Comparison of ENCODE assay signal across 24 cellular contexts in the genomic region with DNA sequence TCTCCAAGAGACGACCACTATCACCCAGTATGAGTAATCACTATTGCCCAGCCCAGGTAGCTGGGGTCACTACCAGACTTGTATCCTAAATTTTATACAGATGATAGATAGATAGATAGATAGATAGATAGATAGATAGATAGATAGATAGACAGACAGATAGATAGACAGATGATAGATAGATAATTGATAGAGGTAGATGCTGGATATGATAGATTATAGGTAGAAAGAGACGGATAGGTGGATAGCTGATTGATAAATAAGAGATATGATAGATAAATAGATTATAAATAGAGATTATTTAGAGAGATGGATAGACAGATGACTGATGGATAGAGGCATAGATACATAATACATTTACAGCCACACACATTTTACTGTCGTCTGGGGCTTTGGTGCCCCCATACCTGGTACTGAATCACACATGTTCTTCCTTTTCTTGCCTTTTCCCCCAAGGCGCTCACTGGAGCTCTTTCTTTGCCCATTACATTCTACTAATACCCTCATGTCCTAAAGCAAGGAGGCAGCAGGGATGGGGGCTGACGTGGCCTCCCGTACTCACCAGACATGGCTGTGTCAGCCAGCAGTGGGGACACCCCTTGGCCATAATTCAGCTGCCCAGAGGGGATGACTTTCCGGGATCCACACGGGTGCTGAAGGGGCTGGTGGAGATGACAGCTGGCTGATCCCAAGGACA. TPM values are rescaled to one million over a fixed set of nuclear protein-coding genes. Genes with fewer than 3 reads are reported as not detected.
DNase-seq lines count a peak whose midpoint lies in the region; ATAC-seq and TF ChIP-seq lines count a peak whose summit lies in the region.
"Had no signal": no experiment of that assay in that cellular context is flagged by ENCODE, and none has a peak within 500 bp of the region (broad histone marks: within the 10 kb centered on the region; RNA-seq: fewer than 3 reads in every experiment).

No MANE protein-coding gene starts in this region.

- H3K27me3 ChIP-seq in SJCRH30 (peaks cover 2% of the 10 kb centered on the region; the same call in 1 of the 2 replicates), osteoblast (ENCODE audit: insufficient read depth, low read length) (peaks cover 1% of the 10 kb centered on the region), testis (no peaks in the 10 kb centered on the region)
- H3K27me3 ChIP-seq: BLaER1 treated with 17β-estradiol and CSF1 and Interleukin-3, amounts not matched to agents 10 nM and 100 nM had no signal

- H3K4me1 ChIP-seq in SJCRH30 (peaks cover 6% of the 10 kb centered on the region; the same call in 1 of the 2 replicates), osteoblast (ENCODE audit: insufficient read depth, low read length) (no peaks in the 10 kb centered on the region), testis (no peaks in the 10 kb centered on the region)
- H3K4me1 ChIP-seq: Caco-2 had no signal

- no peak overlapping the region for H3K4me2 ChIP-seq in osteoblast (ENCODE audit: insufficient read depth, low read length)
- H3K4me2 ChIP-seq: A549 had no signal

- no peak overlapping the region for H2AFZ ChIP-seq in osteoblast (ENCODE audit: low read length)

- no peaks in the 10 kb centered on the region for H3K79me2 ChIP-seq in osteoblast (ENCODE audit: insufficient read depth, low read length)

- WGBS in lower leg skin, 2 donors = 59 to 76% methylated on average over 8 of the region's 8 CpGs
- WGBS in testis, 2 donors = 79 to 83% methylated on average over 8 of the region's 8 CpGs

- ATAC-seq in Right ventricle myocardium inferior = no peak
- ATAC-seq in left cardiac atrium = no peak
- ATAC-seq in HG02588 (IDR thresholded peaks at IDR 0.05; ENCODE audit: unreplicated experiment) = no peak
- ATAC-seq: A549; CD8-positive, alpha-beta T cell; GM12878 had no signal

- no peak overlapping the region for H3K4me3 ChIP-seq in SJCRH30
- no peak overlapping the region for H3K4me3 ChIP-seq in osteoblast (ENCODE audit: insufficient read depth, low read length)
- no peak overlapping the region for H3K4me3 ChIP-seq in lower leg skin (ENCODE audit: low read depth, poor library complexity, severe bottlenecking)
- no peak overlapping the region for H3K4me3 ChIP-seq in testis
- H3K4me3 ChIP-seq: A549; BLaER1 treated with 17β-estradiol and CSF1 and Interleukin-3, amounts not matched to agents 10 nM and 100 nM; GM12878 had no signal

- H3K27ac ChIP-seq in SJCRH30 = no peak overlapping the region
- H3K27ac ChIP-seq in osteoblast (ENCODE audit: low read depth, low read length) = no peak overlapping the region
- no peak overlapping the region for H3K27ac ChIP-seq in testis
- H3K27ac ChIP-seq: 22Rv1; A549; BLaER1 treated with 17β-estradiol and CSF1 and Interleukin-3, amounts not matched to agents 10 nM and 100 nM; C4-2B had no signal

- no peaks in the 10 kb centered on the region for H4K20me1 ChIP-seq in osteoblast (ENCODE audit: insufficient read depth, low read length)
- H4K20me1 ChIP-seq: BLaER1 treated with 17β-estradiol and CSF1 and Interleukin-3, amounts not matched to agents 10 nM and 100 nM had no signal

- TF ChIP-seq CTCF in osteoblast (IDR thresholded peaks at IDR 0.05; ENCODE audit: extremely low read depth, low read depth, low read length) (no peak), lower leg skin (IDR thresholded peaks at IDR 0.05) (no peak), testis (IDR thresholded peaks at IDR 0.05) (no peak)

- DNase-seq in Right ventricle myocardium inferior (ENCODE audit: missing footprints) = peak; percentile 20
- no peak for DNase-seq in left cardiac atrium
- peak; percentile 20 to 45 for DNase-seq in SJCRH30
- peak; percentile 69 for DNase-seq in osteoblast (ENCODE audit: insufficient read length, low spot score, missing footprints)
- no peak for DNase-seq in lower leg skin (ENCODE audit: low spot score in 2 of 2)
- DNase-seq in testis = no peak
- DNase-seq: AML-193; Caco-2; Calu3; CD4-positive, alpha-beta T cell; CD8-positive, alpha-beta T cell; DMS 273 treated with DMSO at 0.1 percent for 48 hours; DMS153; DMS53; DMS79; DND-41; EL; GDM1 had no signal

- H3K36me3 ChIP-seq in SJCRH30 = no peaks in the 10 kb centered on the region
- no peaks in the 10 kb centered on the region for H3K36me3 ChIP-seq in osteoblast (ENCODE audit: insufficient read depth, low read length)
- no peaks in the 10 kb centered on the region for H3K36me3 ChIP-seq in testis (ENCODE audit: low read depth, missing control alignments)
- H3K36me3 ChIP-seq: BLaER1 treated with 17β-estradiol and CSF1 and Interleukin-3, amounts not matched to agents 10 nM and 100 nM had no signal

- H3K9me3 ChIP-seq in SJCRH30 (replicated peaks) = no peaks in the 10 kb centered on the region
- no peaks in the 10 kb centered on the region for H3K9me3 ChIP-seq in osteoblast (ENCODE audit: low read depth, low read length)
- no peaks in the 10 kb centered on the region for H3K9me3 ChIP-seq in testis
- H3K9me3 ChIP-seq: A549; BLaER1 treated with 17β-estradiol and CSF1 and Interleukin-3, amounts not matched to agents 10 nM and 100 nM; Caco-2 had no signal

- TF ChIP-seq POLR2A in lower leg skin (IDR thresholded peaks at IDR 0.05) (no peak), testis (IDR thresholded peaks at IDR 0.05) (no peak)

- intact Hi-C loops in Right ventricle myocardium inferior (cut with DNase I) (no loop called here), left cardiac atrium (cut with DNase I) (no loop called here), lower leg skin (cut with DNase I; ENCODE audit: low total_unique reads) (loop anchor here (10.0 kb wide), 1 partner anchor 108 kb away; no protein-coding TSS in a partner anchor), testis (cut with DNase I; ENCODE audit: low total_unique reads) (no loop called here)

RNA-seq across cellular contexts. Expression of a gene that starts 44.6 kb away (rescaled TPM):
- 3.1 TPM for total RNA-seq in Right ventricle myocardium inferior
- total RNA-seq in left cardiac atrium = 1 to 10 TPM; 1.8 to 3.0 TPM
- 66.3 and 72.7 TPM in 2 replicates for total RNA-seq in SJCRH30 (2014; rRNA removed; shearing (Covaris generic))
- total RNA-seq in osteoblast = 4.7 and 5.0 TPM in 2 replicates
- total RNA-seq in lower leg skin = 10 to 100 TPM in 3 of 4 donors, 1 to 10 TPM in 1; 9.1 to 15.6 (median 13.0) TPM
- 10 to 100 TPM; 16.3 to 17.6 TPM for total RNA-seq in testis
- polyA plus RNA-seq in testis (ENCODE audit: insufficient read depth, low read depth, low replicate concordance) = 32.2 TPM

RNA-seq across cellular contexts. Expression of a gene that starts 52.1 kb away (rescaled TPM):
- 64.2 TPM for total RNA-seq in Right ventricle myocardium inferior
- 10 to 100 TPM; 48.2 to 52.0 TPM for total RNA-seq in left cardiac atrium
- total RNA-seq in SJCRH30 (2014; rRNA removed; shearing (Covaris generic)) = 26.4 and 28.4 TPM in 2 replicates
- total RNA-seq in osteoblast = 48.5 and 52.7 TPM in 2 replicates
- total RNA-seq in lower leg skin = 10 to 100 TPM; 20.6 to 32.3 (median 26.0) TPM
- 10 to 100 TPM; 28.8 to 40.5 TPM for total RNA-seq in testis
- polyA plus RNA-seq in testis (ENCODE audit: insufficient read depth, low read depth, low replicate concordance) = 20.8 TPM

Comparison
In these comparisons a context has a peak if more than half of its experiments do, and no peak if none do; other contexts are left out.
1. DNase-seq: peak in Right ventricle myocardium inferior (single experiment), SJCRH30 (2 of 2) and osteoblast (single experiment); none in left cardiac atrium (single experiment), lower leg skin (0 of 2) and testis (single experiment).